Comparison of ENCODE assay signal across 8 cellular contexts in genomic region chr2:97589598-97590510, GRCh38. TPM values are rescaled to one million over a fixed set of nuclear protein-coding genes. Genes with fewer than 3 reads are reported as not detected.
A peak's percentile ranks its signal among the peaks of the same experiment; 100 is the strongest.
DNase-seq lines count a peak whose midpoint lies in the region; ATAC-seq and TF ChIP-seq lines count a peak whose summit lies in the region.
"Not testable (repeated sequence)": the region's sequence is repeated elsewhere in the genome, so short reads cannot be mapped to it uniquely, and the experiment has no call there.

Gene ANKRD36B (minus strand): TSS chr2:97589877. CDS start chr2:97589685, 192 bp downstream.

- H3K4me3 ChIP-seq in H7 (ENCODE audit: insufficient read depth, low read depth, low read length) (peak within 1 kb of the TSS; percentile 46), iPS-15b (ENCODE audit: low read depth, low read length) (peak within 1 kb of the TSS; percentile 69), suprapubic skin (peak within 1 kb of the TSS; percentile 63)

- peak within 1 kb of the TSS; percentile 98 for H3K27ac Mint-ChIP-seq in central memory CD8-positive, alpha-beta T cell (ENCODE audit: low read depth)

- H3K9me3 Mint-ChIP-seq in central memory CD8-positive, alpha-beta T cell, result not testable (repeated sequence)

- WGBS in suprapubic skin, result 0% methylated on average over 4 of the region's 90 CpGs

- H3K9me3 ChIP-seq in iPS-15b (ENCODE audit: control insufficient read depth, insufficient read depth, low read length); suprapubic skin: not testable (repeated sequence)

- H3K36me3 ChIP-seq in H7 (replicated peaks; ENCODE audit: control insufficient read depth, insufficient read depth, low read length); iPS-15b (ENCODE audit: control insufficient read depth, insufficient read depth, low read length); suprapubic skin: not testable (repeated sequence)

- peaks cover 11% of the 10 kb centered on the region for H3K27me3 Mint-ChIP-seq in central memory CD8-positive, alpha-beta T cell

- H3K27ac ChIP-seq in suprapubic skin, result peak within 1 kb of the TSS; percentile 92

- not testable (repeated sequence) for TF ChIP-seq EP300 in Ishikawa (IDR thresholded peaks at IDR 0.05; ENCODE audit: borderline replicate concordance); suprapubic skin (IDR thresholded peaks at IDR 0.05)

- TF ChIP-seq RAD21 in Ishikawa (IDR thresholded peaks at IDR 0.05; ENCODE audit: low read depth), result not testable (repeated sequence)

- DNase-seq in GM04503 (ENCODE audit: low read depth) (peak; percentile 5), H7 (peak; percentile 40), pulmonary artery endothelial cell (ENCODE audit: low read depth, low spot score) (peak; percentile 24), suprapubic skin (ENCODE audit: low spot score in 2 of 2) (peak; percentile 75 to 83)
- DNase-seq in activated CD4-positive, alpha-beta T cell treated with anti-CD3 and anti-CD28 coated beads, Interleukin-2, amount 50 U/mL, for 24 hours (ENCODE audit: low read depth in 1 of 2, low spot score in 1 of 2), result peak; percentile 46 to 62
- peak; percentile 30 to 60 for DNase-seq in central memory CD8-positive, alpha-beta T cell (ENCODE audit: low spot score in 2 of 2)

- H3K4me1 Mint-ChIP-seq in central memory CD8-positive, alpha-beta T cell, result not testable (repeated sequence)

- peak; percentile 77 for ATAC-seq in central memory CD8-positive, alpha-beta T cell (replicated peaks; ENCODE audit: extremely low read depth, poor library complexity, severe bottlenecking)

- not testable (repeated sequence) for H3K4me1 ChIP-seq in iPS-15b (ENCODE audit: control insufficient read depth, insufficient read depth, low read length); suprapubic skin

- H3K36me3 Mint-ChIP-seq in central memory CD8-positive, alpha-beta T cell (ENCODE audit: insufficient read depth), result not testable (repeated sequence)

- not testable (repeated sequence) for H3K9ac ChIP-seq in iPS-15b (ENCODE audit: low read depth, low read length)

- TF ChIP-seq POLR2A in suprapubic skin (IDR thresholded peaks at IDR 0.05), result not testable (repeated sequence)

- not testable (repeated sequence) for TF ChIP-seq CTCF in suprapubic skin (IDR thresholded peaks at IDR 0.05)

- H3K27me3 ChIP-seq in H7 (ENCODE audit: control insufficient read depth, insufficient read depth, low read length); iPS-15b (ENCODE audit: control insufficient read depth, insufficient read depth, low read length); suprapubic skin: not testable (repeated sequence)

- H3K4me3 Mint-ChIP-seq in central memory CD8-positive, alpha-beta T cell, result peak within 1 kb of the TSS; percentile 98

TF ChIP-seq in Ishikawa, 13 proteins besides CTCF, POLR2A, EP300 and RAD21:
- TF ChIP-seq, protein P1, sequence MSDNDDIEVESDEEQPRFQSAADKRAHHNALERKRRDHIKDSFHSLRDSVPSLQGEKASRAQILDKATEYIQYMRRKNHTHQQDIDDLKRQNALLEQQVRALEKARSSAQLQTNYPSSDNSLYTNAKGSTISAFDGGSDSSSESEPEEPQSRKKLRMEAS (IDR thresholded peaks at IDR 0.05), result peak; percentile 68

RNA-seq across cellular contexts. Expression of gene ANKRD36B, which starts in this region (rescaled TPM):
- 3.0 and 6.1 TPM in 2 replicates for total RNA-seq in H7 (2014; rRNA removed; shearing (Covaris generic))
- total RNA-seq in pulmonary artery endothelial cell, result 34.4 and 45.2 TPM in 2 replicates
- total RNA-seq in suprapubic skin, result 100 to 1,000 TPM in 1 of 4 donors, 10 to 100 TPM in 3; 13.8 to 112 (median 20.9) TPM

Comparison
In these comparisons a context has a peak if more than half of its experiments do, and no peak if none do; other contexts are left out.
1. Peak in every context shown above with its lines: DNase-seq, ATAC-seq, H3K4me3 ChIP-seq and H3K27ac ChIP-seq.
2. DNase-seq: peak in every context shown above with its lines; median percentile 79 in suprapubic skin; 54 in activated CD4-positive, alpha-beta T cell treated with anti-CD3 and anti-CD28 coated beads, Interleukin-2, amount 50 U/mL, for 24 hours; 45 in central memory CD8-positive, alpha-beta T cell; 40 in H7; 24 in pulmonary artery endothelial cell; 5 in GM04503.